Comparison of ENCODE assay signal across 10 cellular contexts in genomic region chr11:104700609-104701008, GRCh38.
DNase-seq lines count a peak whose midpoint lies in the region; ATAC-seq and TF ChIP-seq lines count a peak whose summit lies in the region.
"Had no signal": no experiment of that assay in that cellular context is flagged by ENCODE, and none has a peak within 500 bp of the region (broad histone marks: within the 10 kb centered on the region; RNA-seq: fewer than 3 reads in every experiment).

No MANE protein-coding gene starts in this region.

- no peak overlapping the region for H3K4me3 ChIP-seq in CD8-positive, alpha-beta memory T cell (ENCODE audit: low read length)
- no peak overlapping the region for H3K4me3 ChIP-seq in cardiac fibroblast (replicated peaks in 1 of 2; ENCODE audit: low read depth in 2 of 2, low read length in 2 of 2)

- ATAC-seq in HG03442 (IDR thresholded peaks at IDR 0.05; ENCODE audit: unreplicated experiment): no peak

- no peak for TF ChIP-seq CTCF in cardiac fibroblast (IDR thresholded peaks at IDR 0.05; ENCODE audit: low read depth, low read length)

- no peaks in the 10 kb centered on the region for H3K36me3 ChIP-seq in CD8-positive, alpha-beta memory T cell (ENCODE audit: insufficient read depth, low read length)

- CTCF ChIA-PET in CD8-positive, alpha-beta memory T cell (lab: Charles Lee): no interaction called here

- peaks cover 0 to 3% (median 0%) of the 10 kb centered on the region in 3 donors for H3K36me3 Mint-ChIP-seq in CD8-positive, alpha-beta memory T cell
- H3K36me3 Mint-ChIP-seq: memory B cell had no signal

- no peaks in the 10 kb centered on the region for H3K27me3 Mint-ChIP-seq in CD8-positive, alpha-beta memory T cell
- H3K27me3 Mint-ChIP-seq: activated B cell treated with CpG ODN at 0.5 μM for 24 hours, memory B cell had no signal

- H3K9me3 Mint-ChIP-seq in CD8-positive, alpha-beta memory T cell: no peaks in the 10 kb centered on the region
- H3K9me3 Mint-ChIP-seq: activated B cell treated with CpG ODN at 0.5 μM for 24 hours, memory B cell had no signal

- H3K27ac ChIP-seq in CD8-positive, alpha-beta memory T cell (ENCODE audit: low read depth, low read length): no peak overlapping the region

- no peaks in the 10 kb centered on the region for H3K9me3 ChIP-seq in CD8-positive, alpha-beta memory T cell (ENCODE audit: low read length)

- peaks cover 25% of the 10 kb centered on the region for H3K4me1 ChIP-seq in CD8-positive, alpha-beta memory T cell (ENCODE audit: insufficient read depth, low read length)

- H3K27me3 ChIP-seq in CD8-positive, alpha-beta memory T cell (ENCODE audit: insufficient read depth, low read length, poor library complexity, severe bottlenecking): no peaks in the 10 kb centered on the region

- H3K27ac Mint-ChIP-seq in CD8-positive, alpha-beta memory T cell: peak overlapping the region in 6 of 8 donors; percentile 4 to 83 (median 52)
- H3K27ac Mint-ChIP-seq: activated B cell treated with CpG ODN at 0.5 μM for 24 hours, memory B cell had no signal

- POLR2A ChIA-PET in CD8-positive, alpha-beta memory T cell (lab: Charles Lee): no interaction called here

- DNase-seq in CD8-positive, alpha-beta memory T cell: peak in 1 of 5 donors; percentile 21
- peak; percentile 80 for DNase-seq in M059J (ENCODE audit: low read depth)
- peak; percentile 57 to 73 for DNase-seq in cardiac fibroblast (ENCODE audit: low read depth in 2 of 2)
- DNase-seq in non-pigmented ciliary epithelial cell (ENCODE audit: low read depth): peak; percentile 79
- DNase-seq in NCI-H524 (lab: John Stamatoyannopoulos, UW): no peak
- DNase-seq in DMS 273 treated with DMSO at 0.1 percent for 48 hours (lab: John Stamatoyannopoulos, UW): no peak
- DNase-seq: activated B cell treated with CpG ODN at 0.5 μM for 24 hours, aorta had no signal

- peaks cover 26 to 38% (median 33%) of the 10 kb centered on the region in 3 donors for H3K4me1 Mint-ChIP-seq in CD8-positive, alpha-beta memory T cell

- H3K4me3 Mint-ChIP-seq in CD8-positive, alpha-beta memory T cell: no peak overlapping the region
- H3K4me3 Mint-ChIP-seq: activated B cell treated with CpG ODN at 0.5 μM for 24 hours, memory B cell had no signal

Comparison
In these comparisons a context has a peak if more than half of its experiments do, and no peak if none do; other contexts are left out.
1. DNase-seq: peak in M059J (single experiment), cardiac fibroblast (2 of 2) and non-pigmented ciliary epithelial cell (single experiment); none in NCI-H524 (0 of 2) and DMS 273 treated with DMSO at 0.1 percent for 48 hours (single experiment).